ENCODE assay signal across 8 cellular contexts in genomic region chr2:64644240-64645013, GRCh38. TPM values are rescaled to one million over a fixed set of nuclear protein-coding genes. Genes with fewer than 3 reads are reported as not detected.
A peak's percentile ranks its signal among the peaks of the same experiment; 100 is the strongest.
DNase-seq lines count a peak whose midpoint lies in the region; ATAC-seq and TF ChIP-seq lines count a peak whose summit lies in the region.

No MANE protein-coding gene starts in this region.

- peaks cover 30% of the 10 kb centered on the region for H3K36me3 Mint-ChIP-seq in Calu3 (ENCODE audit: insufficient read depth, unreplicated experiment)

- H3K9me3 Mint-ChIP-seq in Calu3 (ENCODE audit: low read depth, unreplicated experiment): no peaks in the 10 kb centered on the region

- H3K4me1 ChIP-seq in Panc1 (ENCODE audit: control insufficient read depth, insufficient read depth, low read length): peaks cover 78% of the 10 kb centered on the region
- peaks cover 13% of the 10 kb centered on the region for H3K4me1 ChIP-seq in prostate gland (replicated peaks)

- H3K27me3 Mint-ChIP-seq in Calu3 (ENCODE audit: unreplicated experiment): no peaks in the 10 kb centered on the region

- TF ChIP-seq POLR2A in prostate gland (IDR thresholded peaks at IDR 0.05): peak; percentile 44

- H3K27ac Mint-ChIP-seq in Calu3 (ENCODE audit: unreplicated experiment): peak overlapping the region; percentile 97

- H3K27me3 ChIP-seq in Panc1 (ENCODE audit: control insufficient read depth, insufficient read depth, low read length) (no peaks in the 10 kb centered on the region), prostate gland (replicated peaks; ENCODE audit: insufficient read depth) (no peaks in the 10 kb centered on the region)

- TF ChIP-seq CTCF in Calu3 (IDR thresholded peaks at IDR 0.05; ENCODE audit: unreplicated experiment) (no peak), Panc1 (IDR thresholded peaks at IDR 0.05) (no peak), prostate gland (IDR thresholded peaks at IDR 0.05) (no peak)

- intact Hi-C loops in Calu3 (cut with micrococcal nuclease; ENCODE audit: unreplicated experiment): loop anchor here (5.0 to 10.0 kb wide), 4 partner anchors 57 to 190 kb away; no protein-coding TSS in a partner anchor
- intact Hi-C loops in Panc1 (cut with micrococcal nuclease; ENCODE audit: unreplicated experiment): loop anchor here (2.0 to 5.0 kb wide), 2 partner anchors 103 to 222 kb away; no protein-coding TSS in a partner anchor
- intact Hi-C loops in left ventricle myocardium superior (cut with micrococcal nuclease): loop anchor here (5.0 kb wide), 1 partner anchor 228 kb away; no protein-coding TSS in a partner anchor
- intact Hi-C loops in prostate gland (cut with DNase I): loop anchor here (2.0 to 10.0 kb wide), 5 partner anchors 37 to 220 kb away; partner anchors contain the start of gene AFTPH

- ATAC-seq in GM19452 (IDR thresholded peaks at IDR 0.05; ENCODE audit: unreplicated experiment): peak; percentile 47
- peak; percentile 37 for ATAC-seq in HG03520 (IDR thresholded peaks at IDR 0.05; ENCODE audit: unreplicated experiment)
- ATAC-seq in Panc1: peak; percentile 90
- peak; percentile 91 for ATAC-seq in left ventricle myocardium superior

- peaks cover 68% of the 10 kb centered on the region for H3K4me1 Mint-ChIP-seq in Calu3 (ENCODE audit: low read depth, unreplicated experiment)

- in situ Hi-C loops in Panc1 (cut with HindIII; ENCODE audit: low pct_unique_long_range_greater_than_20kb, low sequenced_read_pairs): no loop called here

- CTCF ChIA-PET in Calu3 (lab: Charles Lee) (interaction anchor here (0.8 to 2.9 kb wide), 9 partner anchors 10 to 269 kb away, joined by 3 to 19 read pairs (median 5); partner anchors contain the start of gene SERTAD2), Panc1 (lab: Charles Lee) (interaction anchor here (0.5 to 2.5 kb wide), 6 partner anchors 8 to 486 kb away, joined by 3 to 11 read pairs (median 5); partner anchors contain the start of gene RAB1A)

- POLR2A ChIA-PET in Panc1 (lab: Charles Lee): interaction anchor here (0.7 to 1.0 kb wide), 3 partner anchors 9 to 154 kb away, joined by 3 to 5 read pairs (median 4); partner anchors contain the start of gene SERTAD2

- no peaks in the 10 kb centered on the region for H3K36me3 ChIP-seq in Panc1 (ENCODE audit: control insufficient read depth, insufficient read depth, low read length)
- no peaks in the 10 kb centered on the region for H3K36me3 ChIP-seq in prostate gland

- H3K4me3 Mint-ChIP-seq in Calu3 (ENCODE audit: low read depth, unreplicated experiment): peak overlapping the region; percentile 85

- H3K27ac ChIP-seq in Panc1 (ENCODE audit: low read length) (peak overlapping the region; percentile 98), prostate gland (peak overlapping the region; percentile 90)

- BruUV-seq in Calu3 (replicated peaks; lab: Mats Ljungman, UMichigan): TSS peak; percentile 81
- TSS peak; percentile 92 for BruUV-seq in Panc1 (replicated peaks; lab: Mats Ljungman, UMichigan)

- DNase-seq in Calu3 (peak; percentile 77), Panc1 (ENCODE audit: low read depth, low spot score) (peak; percentile 53), amniotic stem cell (lab: John Stamatoyannopoulos, UW) (peak; percentile 40), left ventricle myocardium superior (peak; percentile 85), prostate gland (ENCODE audit: low spot score) (peak; percentile 53), NCI-H2196 (lab: John Stamatoyannopoulos, UW; ENCODE audit: unreplicated experiment) (no peak)

- H3K4me3 ChIP-seq in Panc1 (ENCODE audit: low read depth in 2 of 2, low read length in 2 of 2): peak overlapping the region; percentile 44 to 72
- H3K4me3 ChIP-seq in prostate gland: peak overlapping the region; percentile 25 to 33

- WGBS in prostate gland: 5% methylated on average over 18 of the region's 18 CpGs

- H3K9me3 ChIP-seq in Panc1 (ENCODE audit: control insufficient read depth, insufficient read depth, low read depth, low read length) (no peaks in the 10 kb centered on the region), prostate gland (no peaks in the 10 kb centered on the region)

RNA-seq across cellular contexts. Expression of gene SERTAD2, which starts 9.3 kb away (rescaled TPM):
- total RNA-seq in Calu3 (2022) (19.2 and 19.4 TPM in 2 replicates), Panc1 (2021; ENCODE audit: unreplicated experiment) (24.3 TPM), left ventricle myocardium superior (14.6 TPM), prostate gland (10 to 100 TPM; 15.3 to 26.0 TPM)
- polyA plus RNA-seq in Panc1 (2012; ENCODE audit: insufficient read length): 16.4 TPM

Comparison
In these comparisons a context has a peak if more than half of its experiments do, and no peak if none do; other contexts are left out.
1. ATAC-seq: peak in every context shown above with its lines; median percentile 91 in left ventricle myocardium superior; 90 in Panc1; 47 in GM19452; 37 in HG03520.